Comparison of ENCODE assay signal across 8 cellular contexts in the genomic region with DNA sequence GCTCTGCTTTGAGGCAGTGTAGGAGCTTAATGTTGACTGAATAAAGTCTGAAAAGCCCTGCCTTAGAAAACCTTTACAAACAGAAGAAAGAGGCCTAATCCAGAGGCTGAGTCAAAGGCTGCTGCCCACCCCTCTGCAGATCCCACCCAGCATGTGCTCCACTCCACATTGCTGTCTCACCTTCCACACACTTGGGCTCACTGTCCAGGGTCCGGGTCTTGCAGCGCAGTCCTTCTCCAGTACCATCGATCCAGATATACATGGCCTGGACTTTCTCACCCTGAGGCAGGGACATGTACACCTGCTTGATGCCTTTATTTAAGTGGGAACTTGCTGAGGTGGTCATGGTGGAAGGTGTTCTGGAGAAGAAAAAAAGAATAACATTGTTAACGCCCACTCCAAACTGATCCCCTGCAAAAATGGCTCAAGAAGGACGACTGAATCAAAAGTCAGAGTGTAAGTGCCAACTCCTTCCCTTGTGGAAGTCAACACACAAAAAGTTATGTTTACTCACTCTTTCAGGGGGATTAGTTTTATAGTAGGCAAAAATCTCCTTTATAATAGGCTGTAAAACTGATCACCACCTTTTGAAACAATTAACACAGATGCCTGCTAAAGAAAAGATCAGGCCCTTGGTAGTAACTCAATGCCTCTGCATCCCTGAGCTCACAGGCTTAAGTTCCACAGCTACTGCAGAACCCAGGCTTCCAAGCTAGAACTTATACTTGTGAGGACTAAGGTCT. TPM values are rescaled to one million over a fixed set of nuclear protein-coding genes. Genes with fewer than 3 reads are reported as not detected.
A peak's percentile ranks its signal among the peaks of the same experiment; 100 is the strongest.
DNase-seq lines count a peak whose midpoint lies in the region; FAIRE-seq and TF ChIP-seq lines count a peak whose summit lies in the region.

No MANE protein-coding gene starts in this region.

- no peaks in the 10 kb centered on the region for H3K9me3 ChIP-seq in HAP-1
- H3K9me3 ChIP-seq in adipocyte (ENCODE audit: control insufficient read depth, low read length) = no peaks in the 10 kb centered on the region
- no peaks in the 10 kb centered on the region for H3K9me3 ChIP-seq in keratinocyte (ENCODE audit: control insufficient read depth, low read depth, low read length)

- in situ Hi-C loops in HAP-1 (cut with MboI; ENCODE audit: low sequenced_read_pairs) = no loop called here

- H3K9me1 ChIP-seq in keratinocyte (ENCODE audit: control insufficient read depth, extremely low read depth, insufficient read depth, low read length) = no peaks in the 10 kb centered on the region

- peak; percentile 55 to 90 for DNase-seq in HAP-1 (ENCODE audit: low spot score in 2 of 2)
- DNase-seq in adipocyte (ENCODE audit: low read depth) = peak; percentile 28
- DNase-seq in keratinocyte (ENCODE audit: low read depth, low spot score) = no peak
- no peak for DNase-seq in activated CD8-positive, alpha-beta memory T cell treated with anti-CD3 and anti-CD28 coated beads, Interleukin-2, amount 50 U/mL, for 4 hours
- no peak for DNase-seq in stimulated activated CD4-positive, alpha-beta T cell treated with anti-CD3 and anti-CD28 coated beads, Interleukin-15, amount 100 ng/mL, for 24 hours
- no peak for DNase-seq in mesenteric fat pad (ENCODE audit: low spot score)
- DNase-seq in NCI-H1105 (lab: John Stamatoyannopoulos, UW) = no peak

- no peak for FAIRE-seq in keratinocyte (lab: Jason Lieb, UNC)

- dilution Hi-C loops in keratinocyte (cut with MboI; ENCODE audit: extremely low pct_ligation_motif_present, low sequenced_read_pairs) = no loop called here

- TF ChIP-seq CTCF in keratinocyte (optimal IDR thresholded peaks at IDR 0.05 in 1 of 3, IDR thresholded peaks at IDR 0.05 in 1 of 3, conservative IDR thresholded peaks at IDR 0.05 in 1 of 3; ENCODE audit: extremely low read depth in 1 of 3, insufficient read depth in 2 of 3, low read length in 3 of 3) = no peak

- H3K36me3 ChIP-seq in HAP-1 (replicated peaks) (peaks cover 47% of the 10 kb centered on the region), adipocyte (ENCODE audit: control insufficient read depth, insufficient read depth, low read length, severe bottlenecking) (peaks cover 58% of the 10 kb centered on the region), keratinocyte (ENCODE audit: control insufficient read depth in 2 of 2, extremely low read depth in 1 of 2, insufficient read depth in 2 of 2, low read length in 2 of 2) (peaks cover 35 to 38% of the 10 kb centered on the region in 2 experiments)

- H3K4me2 ChIP-seq in keratinocyte (ENCODE audit: control insufficient read depth, extremely low read depth, insufficient read depth, low read depth, low read length) = peak overlapping the region; percentile 94

- no peaks in the 10 kb centered on the region for H3K27me3 ChIP-seq in HAP-1 (ENCODE audit: low read depth)
- no peaks in the 10 kb centered on the region for H3K27me3 ChIP-seq in adipocyte (replicated peaks; ENCODE audit: control insufficient read depth, insufficient read depth, low read length)
- H3K27me3 ChIP-seq in keratinocyte (ENCODE audit: control insufficient read depth, extremely low read depth, insufficient read depth, low read length) = no peaks in the 10 kb centered on the region

- H4K20me1 ChIP-seq in keratinocyte (ENCODE audit: control insufficient read depth, extremely low read depth, insufficient read depth, low read length) = peaks cover 17% of the 10 kb centered on the region

- H3K4me3 ChIP-seq in HAP-1 = peak overlapping the region; percentile 74
- peak overlapping the region; percentile 87 for H3K4me3 ChIP-seq in adipocyte (ENCODE audit: low read length)
- no peak overlapping the region for H3K4me3 ChIP-seq in keratinocyte (ENCODE audit: control insufficient read depth in 2 of 3, extremely low read depth in 1 of 3, insufficient read depth in 2 of 3, low read depth in 1 of 3, low read length in 3 of 3)
- H3K4me3 ChIP-seq in skin epidermis = peak overlapping the region in 6 of 7 experiments; percentile 48 to 90 (median 66)

- peaks cover 41% of the 10 kb centered on the region for H3K79me2 ChIP-seq in keratinocyte (ENCODE audit: control insufficient read depth, insufficient read depth, low read length)

- H2AFZ ChIP-seq in keratinocyte (ENCODE audit: control insufficient read depth, low read length) = no peak overlapping the region

- H3K4me1 ChIP-seq in HAP-1 (peaks cover 25% of the 10 kb centered on the region), adipocyte (ENCODE audit: control insufficient read depth, insufficient read depth, low read length) (peaks cover 38% of the 10 kb centered on the region), keratinocyte (ENCODE audit: control insufficient read depth, extremely low read depth, insufficient read depth, low read length) (peaks cover 11% of the 10 kb centered on the region)

- no peak overlapping the region for H3K27ac ChIP-seq in keratinocyte (ENCODE audit: control insufficient read depth, insufficient read depth, low read length)
- H3K27ac ChIP-seq in skin epidermis = peak overlapping the region in 10 of 21 experiments; percentile 90 to 99 (median 96)

- H3K9ac ChIP-seq in adipocyte (ENCODE audit: low read length) = peak overlapping the region; percentile 97
- no peak overlapping the region for H3K9ac ChIP-seq in keratinocyte (ENCODE audit: control insufficient read depth, extremely low read depth, insufficient read depth, low read length)

RNA-seq across cellular contexts. Expression of a gene that starts 3.0 kb away (rescaled TPM):
- polyA plus RNA-seq in keratinocyte = 589 to 619 TPM (median 593 TPM) in 3 replicates
- 77.7 TPM for polyA plus RNA-seq in keratinocyte (2011; ENCODE audit: low read depth)
- 486 and 677 TPM in 2 replicates for polyA plus RNA-seq in keratinocyte (2011; cell fraction: cytosol; rRNA removed)
- polyA plus RNA-seq in keratinocyte (2011; cell fraction: nucleus; rRNA removed) = 291 and 385 TPM in 2 replicates
- 237 and 564 TPM in 2 replicates for polyA plus RNA-seq in keratinocyte (2012; ENCODE audit: low replicate concordance)
- 707 to 900 TPM (median 857 TPM) in 3 replicates for polyA minus RNA-seq in keratinocyte
- 552 TPM for polyA minus RNA-seq in keratinocyte (2011; cell fraction: cytosol; rRNA and poly(A)+ RNA removed)
- 104 and 175 TPM in 2 replicates for polyA minus RNA-seq in keratinocyte (2011; cell fraction: nucleus; rRNA and poly(A)+ RNA removed)
- total RNA-seq in mesenteric fat pad = 5,065 TPM

RNA-seq across cellular contexts. Expression of a gene that starts 11.9 kb away (rescaled TPM):
- not detected in 3 replicates for polyA plus RNA-seq in keratinocyte
- not detected for polyA plus RNA-seq in keratinocyte (2011; ENCODE audit: low read depth)
- polyA plus RNA-seq in keratinocyte (2011; cell fraction: cytosol; rRNA removed) = not detected in 2 replicates
- polyA plus RNA-seq in keratinocyte (2011; cell fraction: nucleus; rRNA removed) = not detected in 2 replicates
- not detected in 2 replicates for polyA plus RNA-seq in keratinocyte (2012; ENCODE audit: low replicate concordance)
- polyA minus RNA-seq in keratinocyte = not detected in 3 replicates
- polyA minus RNA-seq in keratinocyte (2011; cell fraction: cytosol; rRNA and poly(A)+ RNA removed) = not detected
- not detected in 2 replicates for polyA minus RNA-seq in keratinocyte (2011; cell fraction: nucleus; rRNA and poly(A)+ RNA removed)
- total RNA-seq in mesenteric fat pad = not detected

Comparison
In these comparisons a context has a peak if more than half of its experiments do, and no peak if none do; other contexts are left out.
1. DNase-seq: peak in HAP-1 (2 of 2) and adipocyte (single experiment); none in keratinocyte (single experiment), activated CD8-positive, alpha-beta memory T cell treated with anti-CD3 and anti-CD28 coated beads, Interleukin-2, amount 50 U/mL, for 4 hours (single experiment), stimulated activated CD4-positive, alpha-beta T cell treated with anti-CD3 and anti-CD28 coated beads, Interleukin-15, amount 100 ng/mL, for 24 hours (single experiment), mesenteric fat pad (single experiment) and NCI-H1105 (single experiment).
2. H3K4me3 ChIP-seq: peak in HAP-1 (single experiment), adipocyte (single experiment) and skin epidermis (6 of 7); none in keratinocyte (0 of 3).